Comparison of ENCODE assay signal across 14 cellular contexts in genomic region chr21:44785620-44786344, GRCh38. TPM values are rescaled to one million over a fixed set of nuclear protein-coding genes. Genes with fewer than 3 reads are reported as not detected.
A peak's percentile ranks its signal among the peaks of the same experiment; 100 is the strongest.
DNase-seq lines count a peak whose midpoint lies in the region; ATAC-seq, FAIRE-seq and TF ChIP-seq lines count a peak whose summit lies in the region.
"Had no signal": no experiment of that assay in that cellular context is flagged by ENCODE, and none has a peak within 500 bp of the region (broad histone marks: within the 10 kb centered on the region; RNA-seq: fewer than 3 reads in every experiment).

No MANE protein-coding gene starts in this region.

- peaks cover 43% of the 10 kb centered on the region for H3K36me3 ChIP-seq in A673 (ENCODE audit: insufficient read depth, low read length, poor library complexity, severe bottlenecking)
- no peaks in the 10 kb centered on the region for H3K36me3 ChIP-seq in kidney (ENCODE audit: control insufficient read depth in 1 of 2, insufficient read depth in 2 of 2, low read length in 2 of 2)

- H3K27ac ChIP-seq in A673 (ENCODE audit: low read depth, low read length, poor library complexity, severe bottlenecking) (no peak overlapping the region), kidney (ENCODE audit: low read depth in 2 of 2, low read length in 2 of 2) (no peak overlapping the region)
- H3K27ac ChIP-seq: esophagus squamous epithelium, tibial nerve had no signal

- H3K4me1 ChIP-seq in A673 (ENCODE audit: insufficient read depth, low read length, poor library complexity, severe bottlenecking) (peaks cover 15% of the 10 kb centered on the region), kidney (ENCODE audit: control insufficient read depth in 1 of 2, insufficient read depth in 1 of 2, low read depth in 1 of 2, low read length in 2 of 2) (no peaks in the 10 kb centered on the region)

- TF ChIP-seq CTCF in A673 (conservative IDR thresholded peaks at IDR 0.05; ENCODE audit: low read depth, low read length) (no peak), LNCaP clone FGC (IDR thresholded peaks at IDR 0.05; ENCODE audit: control insufficient read depth, extremely low read depth, insufficient read depth) (no peak), GM13977 (IDR thresholded peaks at IDR 0.05; ENCODE audit: extremely low read depth, insufficient read depth, missing control alignments) (no peak), kidney (IDR thresholded peaks at IDR 0.05; ENCODE audit: borderline replicate concordance, extremely low read depth, insufficient read depth) (no peak)

- CTCF ChIA-PET in A673 (lab: Charles Lee): no interaction called here

- FAIRE-seq in kidney (lab: Jason Lieb, UNC): no peak

- no TSS peak for BruUV-seq in A673 (replicated peaks; lab: Mats Ljungman, UMichigan)

- intact Hi-C loops in A673 (cut with micrococcal nuclease; ENCODE audit: unreplicated experiment): no loop called here
- intact Hi-C loops in kidney (cut with DNase I): no loop called here

- H3K27me3 ChIP-seq in A673 (replicated peaks; ENCODE audit: insufficient read depth, low read depth, low read length, poor library complexity): no peaks in the 10 kb centered on the region
- H3K27me3 ChIP-seq: esophagus squamous epithelium, tibial nerve had no signal

- H3K4me3 ChIP-seq in A673 (ENCODE audit: low read depth, low read length, poor library complexity, severe bottlenecking): no peak overlapping the region
- H3K4me3 ChIP-seq in LNCaP clone FGC (ENCODE audit: low read depth, low read length): no peak overlapping the region
- H3K4me3 ChIP-seq in kidney (ENCODE audit: low read length in 2 of 2): no peak overlapping the region
- H3K4me3 ChIP-seq: esophagus squamous epithelium, tibial nerve had no signal

- peak; percentile 41 for DNase-seq in A673 (ENCODE audit: low spot score)
- peak; percentile 92 for DNase-seq in LNCaP clone FGC (ENCODE audit: low read depth)
- peak; percentile 83 for DNase-seq in NCI-H69 (lab: John Stamatoyannopoulos, UW)
- peak; percentile 27 for DNase-seq in fibroblast of peridontal ligament (ENCODE audit: extremely low read depth)
- no peak for DNase-seq in GM13977 (ENCODE audit: low spot score)
- no peak for DNase-seq in kidney
- DNase-seq in retina: no peak
- DNase-seq: activated CD4-positive, alpha-beta T cell treated with anti-CD3 and anti-CD28 coated beads, Interleukin-2, amount 50 U/mL, for 1 hour; activated effector memory CD4-positive, alpha-beta T cell treated with Interleukin-2 at 50 U/mL for 16 hours; esophagus squamous epithelium; GDM1; naive B cell had no signal

- no peak overlapping the region for H3K9ac ChIP-seq in kidney (ENCODE audit: low read length in 2 of 2)

- H3K9me3 ChIP-seq in A673 (ENCODE audit: low read depth, low read length, poor library complexity, severe bottlenecking): no peaks in the 10 kb centered on the region
- H3K9me3 ChIP-seq in kidney (ENCODE audit: control insufficient read depth in 1 of 2, low read length in 2 of 2): no peaks in the 10 kb centered on the region
- H3K9me3 ChIP-seq: esophagus squamous epithelium, tibial nerve had no signal

- POLR2A ChIA-PET in A673 (lab: Charles Lee; ENCODE audit: low non-redundant PET): no interaction called here

- in situ Hi-C loops in GM13977 (cut with MboI; ENCODE audit: low pct_unique_long_range_greater_than_20kb, low sequenced_read_pairs, unreplicated experiment): loop anchor here (25.0 kb wide), 2 partner anchors 327 to 448 kb away; partner anchors contain the start of gene CFAP410

- no peak for ATAC-seq in GM19463 (IDR thresholded peaks at IDR 0.05; ENCODE audit: unreplicated experiment)

RNA-seq across cellular contexts. Expression of gene UBE2G2, which starts 15.8 kb away (rescaled TPM):
- total RNA-seq in A673 (2021) (204 and 212 TPM in 2 replicates), kidney (86.0 TPM)
- polyA plus RNA-seq in kidney (ENCODE audit: insufficient read depth, low read depth, low replicate concordance): 39.4 TPM

RNA-seq across cellular contexts. Expression of gene SUMO3, which starts 32.1 kb away (rescaled TPM):
- total RNA-seq in A673 (2021) (124 and 132 TPM in 2 replicates), kidney (88.6 TPM)
- polyA plus RNA-seq in kidney (ENCODE audit: insufficient read depth, low read depth, low replicate concordance): 89.9 TPM

Comparison
In these comparisons a context has a peak if more than half of its experiments do, and no peak if none do; other contexts are left out.
1. DNase-seq: peak in A673 (single experiment), LNCaP clone FGC (single experiment), NCI-H69 (single experiment) and fibroblast of peridontal ligament (single experiment); none in GM13977 (single experiment), kidney (single experiment) and retina (single experiment).